22 cellular contexts compared by ENCODE assay signal in genomic region chr7:12146813-12147212, GRCh38.
"Had no signal": no experiment of that assay in that cellular context is flagged by ENCODE, and none has a peak within 500 bp of the region (broad histone marks: within the 10 kb centered on the region; RNA-seq: fewer than 3 reads in every experiment).

No MANE protein-coding gene starts in this region.

- H3K4me1 ChIP-seq: ascending aorta, breast epithelium, gastroesophageal sphincter, heart left ventricle, spleen, upper lobe of left lung had no signal

- H3K27ac ChIP-seq: ascending aorta, breast epithelium, gastroesophageal sphincter, heart left ventricle, spleen, thoracic aorta, upper lobe of left lung had no signal

- H3K4me3 Mint-ChIP-seq: activated CD4-positive, alpha-beta T cell treated with anti-CD3 and anti-CD28 coated beads for 36 hours; activated naive CD4-positive, alpha-beta T cell treated with anti-CD3 and anti-CD28 coated beads, Interleukin-2, amount 50 U/mL, for 24 hours; mesothelial cell of epicardium; nephron progenitor cell; stimulated activated memory B cell treated with anti-CD40 and anti-IgM and Interleukin-4, amounts not matched to agents 10 μg/mL and 1 μg/mL and 100 μg/mL, for 72 hours had no signal

- DNase-seq: activated CD4-positive, alpha-beta T cell treated with anti-CD3 and anti-CD28 coated beads for 36 hours; activated CD4-positive, alpha-beta T cell treated with anti-CD3 and anti-CD28 coated beads, Interleukin-2, amount 50 U/mL, for 48 hours; activated gamma-delta T cell; effector CD8-positive, alpha-beta T cell; heart left ventricle; nephron progenitor cell; occipital lobe; posterior cingulate gyrus; spleen; stimulated activated CD4-positive, alpha-beta T cell treated with anti-CD3 and anti-CD28 coated beads, Interleukin-4, amount 100 ng/mL, for 4 hours; T-helper 2 cell; upper lobe of left lung had no signal

- H3K36me3 Mint-ChIP-seq: activated naive CD4-positive, alpha-beta T cell treated with anti-CD3 and anti-CD28 coated beads, Interleukin-2, amount 50 U/mL, for 24 hours; stimulated activated memory B cell treated with anti-CD40 and anti-IgM and Interleukin-4, amounts not matched to agents 10 μg/mL and 1 μg/mL and 100 μg/mL, for 72 hours had no signal

- ATAC-seq: activated CD4-positive, alpha-beta T cell treated with anti-CD3 and anti-CD28 coated beads for 36 hours; esophagus mucosa; gastroesophageal sphincter; heart left ventricle; left lobe of liver; stimulated activated memory B cell treated with anti-CD40 and anti-IgM and Interleukin-4, amounts not matched to agents 10 μg/mL and 1 μg/mL and 100 μg/mL, for 72 hours had no signal

- H3K27ac Mint-ChIP-seq: activated CD4-positive, alpha-beta T cell treated with anti-CD3 and anti-CD28 coated beads for 36 hours; activated naive CD4-positive, alpha-beta T cell treated with anti-CD3 and anti-CD28 coated beads, Interleukin-2, amount 50 U/mL, for 24 hours; mesothelial cell of epicardium; nephron progenitor cell; stimulated activated memory B cell treated with anti-CD40 and anti-IgM and Interleukin-4, amounts not matched to agents 10 μg/mL and 1 μg/mL and 100 μg/mL, for 72 hours had no signal

- H3K4me3 ChIP-seq: ascending aorta, breast epithelium, gastroesophageal sphincter, heart left ventricle, lung, spleen, thoracic aorta, upper lobe of left lung had no signal

- H3K9me3 Mint-ChIP-seq: activated naive CD4-positive, alpha-beta T cell treated with anti-CD3 and anti-CD28 coated beads, Interleukin-2, amount 50 U/mL, for 24 hours had no signal

- H3K27me3 Mint-ChIP-seq: activated naive CD4-positive, alpha-beta T cell treated with anti-CD3 and anti-CD28 coated beads, Interleukin-2, amount 50 U/mL, for 24 hours had no signal

- H3K4me1 Mint-ChIP-seq: activated CD4-positive, alpha-beta T cell treated with anti-CD3 and anti-CD28 coated beads for 36 hours; mesothelial cell of epicardium; stimulated activated memory B cell treated with anti-CD40 and anti-IgM and Interleukin-4, amounts not matched to agents 10 μg/mL and 1 μg/mL and 100 μg/mL, for 72 hours had no signal

- H3K9me3 ChIP-seq: ascending aorta, breast epithelium, thoracic aorta, upper lobe of left lung had no signal

- H3K36me3 ChIP-seq: ascending aorta, breast epithelium, gastroesophageal sphincter, heart left ventricle, spleen, thoracic aorta, upper lobe of left lung had no signal

- H3K27me3 ChIP-seq: ascending aorta, breast epithelium, gastroesophageal sphincter, heart left ventricle, spleen, upper lobe of left lung had no signal
